1 cellular context compared by ENCODE assay signal in genomic region chr13:75481176-75482069, GRCh38.
TF ChIP-seq lines count a peak whose summit lies in the region.

No MANE protein-coding gene starts in this region.

TF ChIP-seq in WTC11, 78 proteins besides CTCF, POLR2A, EP300 and RAD21 (continued from another document):
- TF ChIP-seq, protein P1, sequence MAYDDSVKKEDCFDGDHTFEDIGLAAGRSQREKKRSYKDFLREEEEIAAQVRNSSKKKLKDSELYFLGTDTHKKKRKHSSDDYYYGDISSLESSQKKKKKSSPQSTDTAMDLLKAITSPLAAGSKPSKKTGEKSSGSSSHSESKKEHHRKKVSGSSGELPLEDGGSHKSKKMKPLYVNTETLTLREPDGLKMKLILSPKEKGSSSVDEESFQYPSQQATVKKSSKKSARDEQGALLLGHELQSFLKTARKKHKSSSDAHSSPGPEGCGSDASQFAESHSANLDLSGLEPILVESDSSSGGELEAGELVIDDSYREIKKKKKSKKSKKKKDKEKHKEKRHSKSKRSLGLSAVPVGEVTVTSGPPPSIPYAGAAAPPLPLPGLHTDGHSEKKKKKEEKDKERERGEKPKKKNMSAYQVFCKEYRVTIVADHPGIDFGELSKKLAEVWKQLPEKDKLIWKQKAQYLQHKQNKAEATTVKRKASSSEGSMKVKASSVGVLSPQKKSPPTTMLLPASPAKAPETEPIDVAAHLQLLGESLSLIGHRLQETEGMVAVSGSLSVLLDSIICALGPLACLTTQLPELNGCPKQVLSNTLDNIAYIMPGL (CRISPR knock-in tag; IDR thresholded peaks at IDR 0.05), result peak; percentile 44; the same call in 1 of the 2 replicates
- TF ChIP-seq IRF2 (CRISPR knock-in tag; IDR thresholded peaks at IDR 0.05; ENCODE audit: borderline replicate concordance, low read depth) (no peak), TEAD4 (CRISPR knock-in tag; IDR thresholded peaks at IDR 0.05) (peak; percentile 35; the same call in 1 of the 2 replicates), NR3C1 (CRISPR knock-in tag; conservative IDR thresholded peaks at IDR 0.05; ENCODE audit: low read depth) (0 out of 2 replicates have a peak, but pooled peaks have one; percentile 4), KAT7 (CRISPR knock-in tag; IDR thresholded peaks at IDR 0.05; ENCODE audit: borderline replicate concordance) (0 out of 2 replicates have a peak, but pooled peaks have one; percentile 54), ZNF138 (CRISPR knock-in tag; conservative IDR thresholded peaks at IDR 0.05) (no peak), OVOL2 (CRISPR knock-in tag; IDR thresholded peaks at IDR 0.05; ENCODE audit: borderline replicate concordance) (no peak), SOX15 (CRISPR knock-in tag; IDR thresholded peaks at IDR 0.05) (no peak), PREB (CRISPR knock-in tag; IDR thresholded peaks at IDR 0.05; ENCODE audit: borderline replicate concordance) (0 out of 2 replicates have a peak, but pooled peaks have one; percentile 25), FOXP4 (CRISPR knock-in tag; IDR thresholded peaks at IDR 0.05) (0 out of 2 replicates have a peak, but pooled peaks have one; percentile 23), E2F5 (CRISPR knock-in tag; IDR thresholded peaks at IDR 0.05) (no peak; the same call in 1 of the 2 replicates), USF1 (CRISPR knock-in tag; IDR thresholded peaks at IDR 0.05) (0 out of 2 replicates have a peak, but pooled peaks have one; percentile 13), GABPB1 (CRISPR knock-in tag; IDR thresholded peaks at IDR 0.05) (no peak), E2F4 (CRISPR knock-in tag; IDR thresholded peaks at IDR 0.05; ENCODE audit: borderline replicate concordance, low read depth) (no peak), MAX (CRISPR knock-in tag; IDR thresholded peaks at IDR 0.05) (peak; percentile 77), MYBL2 (CRISPR knock-in tag; IDR thresholded peaks at IDR 0.05) (0 out of 2 replicates have a peak, but pooled peaks have one; percentile 33), HMGA2 (CRISPR knock-in tag; IDR thresholded peaks at IDR 0.05) (no peak), NR1H2 (CRISPR knock-in tag; IDR thresholded peaks at IDR 0.05) (no peak), ETV6 (CRISPR knock-in tag; IDR thresholded peaks at IDR 0.05) (no peak), ZNF121 (CRISPR knock-in tag; IDR thresholded peaks at IDR 0.05) (no peak), RELA (CRISPR knock-in tag; IDR thresholded peaks at IDR 0.05; ENCODE audit: borderline replicate concordance) (0 out of 2 replicates have a peak, but pooled peaks have one; percentile 24)
- TF ChIP-seq, protein P2, sequence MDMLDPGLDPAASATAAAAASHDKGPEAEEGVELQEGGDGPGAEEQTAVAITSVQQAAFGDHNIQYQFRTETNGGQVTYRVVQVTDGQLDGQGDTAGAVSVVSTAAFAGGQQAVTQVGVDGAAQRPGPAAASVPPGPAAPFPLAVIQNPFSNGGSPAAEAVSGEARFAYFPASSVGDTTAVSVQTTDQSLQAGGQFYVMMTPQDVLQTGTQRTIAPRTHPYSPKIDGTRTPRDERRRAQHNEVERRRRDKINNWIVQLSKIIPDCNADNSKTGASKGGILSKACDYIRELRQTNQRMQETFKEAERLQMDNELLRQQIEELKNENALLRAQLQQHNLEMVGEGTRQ (CRISPR knock-in tag; IDR thresholded peaks at IDR 0.05), result no peak
- TF ChIP-seq, protein P3, sequence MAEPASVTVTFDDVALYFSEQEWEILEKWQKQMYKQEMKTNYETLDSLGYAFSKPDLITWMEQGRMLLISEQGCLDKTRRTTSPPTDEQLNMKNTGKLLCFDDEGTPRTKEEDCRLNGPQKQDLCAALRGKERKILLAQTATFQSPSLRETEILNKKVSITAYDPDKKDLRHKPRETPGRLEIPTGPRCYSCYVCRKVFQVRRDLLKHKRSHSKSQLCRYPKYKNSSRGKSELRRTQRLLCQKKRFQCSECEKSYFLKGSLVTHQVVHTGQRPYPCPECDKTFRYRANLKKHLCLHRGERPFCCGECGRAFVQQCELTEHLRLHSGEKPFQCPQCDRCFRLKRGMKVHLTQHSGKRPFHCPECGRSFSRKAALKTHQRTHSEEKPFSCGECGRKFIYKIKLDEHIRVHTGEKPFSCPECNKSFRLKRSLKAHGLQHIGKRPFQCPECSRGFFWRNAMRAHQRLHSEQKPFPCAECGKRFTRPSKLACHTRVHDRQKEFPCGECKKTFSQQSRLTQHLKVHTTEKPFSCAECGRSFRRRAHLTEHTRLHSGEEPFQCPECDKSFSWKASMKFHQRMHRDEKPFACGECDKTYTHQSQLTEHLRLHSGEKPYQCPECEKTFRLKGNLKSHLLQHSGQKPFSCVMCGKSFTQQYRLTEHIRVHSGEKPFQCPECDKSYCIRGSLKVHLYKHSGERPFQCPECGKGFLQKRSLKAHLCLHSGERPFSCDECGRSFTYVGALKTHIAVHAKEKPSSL (CRISPR knock-in tag; conservative IDR thresholded peaks at IDR 0.05), result no peak
TF ChIP-seq in WTC11: peak in this region for 12.
